In genomic region chr4:41885456-41885855, GRCh38 we compare ENCODE assay signal across 25 cellular contexts.
"Had no signal": no experiment of that assay in that cellular context is flagged by ENCODE, and none has a peak within 500 bp of the region (broad histone marks: within the 10 kb centered on the region; RNA-seq: fewer than 3 reads in every experiment).

No MANE protein-coding gene starts in this region.

- H3K27ac Mint-ChIP-seq: dendritic cell treated with granulocyte-macrophage colony-stimulating factor and Interleukin-4, amounts not matched to agents 40 ng/mL and 50 ng/mL, for 4 days; effector memory CD8-positive, alpha-beta T cell; endodermal cell; mesothelial cell of epicardium; naive thymus-derived CD8-positive, alpha-beta T cell had no signal

- H3K36me3 Mint-ChIP-seq: mesothelial cell of epicardium; naive B cell; naive thymus-derived CD8-positive, alpha-beta T cell had no signal

- H3K4me3 Mint-ChIP-seq: dendritic cell treated with granulocyte-macrophage colony-stimulating factor and Interleukin-4, amounts not matched to agents 40 ng/mL and 50 ng/mL, for 4 days; effector memory CD8-positive, alpha-beta T cell; endodermal cell; mesothelial cell of epicardium; naive B cell; naive thymus-derived CD8-positive, alpha-beta T cell had no signal

- H3K9me3 Mint-ChIP-seq: dendritic cell treated with granulocyte-macrophage colony-stimulating factor and Interleukin-4, amounts not matched to agents 40 ng/mL and 50 ng/mL, for 4 days; effector memory CD8-positive, alpha-beta T cell; endodermal cell; mesothelial cell of epicardium; naive thymus-derived CD8-positive, alpha-beta T cell had no signal

- H3K9me3 ChIP-seq: esophagus squamous epithelium, gastrocnemius medialis, heart right ventricle, left lung, lower lobe of right lung, mucosa of descending colon had no signal

- ATAC-seq: effector memory CD8-positive, alpha-beta T cell; esophagus mucosa; gastrocnemius medialis; heart right ventricle; left cardiac atrium; left lung; left ventricle myocardium superior; lower lobe of right lung; mucosa of descending colon; naive thymus-derived CD8-positive, alpha-beta T cell had no signal

- DNase-seq: cortex of kidney; effector CD8-positive, alpha-beta T cell; effector memory CD8-positive, alpha-beta T cell; endodermal cell; erythroblast; esophagus squamous epithelium; foreskin fibroblast; foreskin melanocyte; gastrocnemius medialis; glutamatergic neuron; head of caudate nucleus; heart right ventricle; hippocampal formation; left cardiac atrium; left lung; left ventricle myocardium superior; lower lobe of right lung; mesenchymal stem cell; mucosa of descending colon; naive B cell; naive thymus-derived CD8-positive, alpha-beta T cell had no signal

- H3K27ac ChIP-seq: epithelial cell of prostate, esophagus squamous epithelium, gastrocnemius medialis, heart right ventricle, left lung, lower lobe of right lung had no signal

- H3K36me3 ChIP-seq: esophagus squamous epithelium, gastrocnemius medialis, heart right ventricle, left lung, lower lobe of right lung had no signal

- H3K4me3 ChIP-seq: esophagus squamous epithelium, gastrocnemius medialis, heart right ventricle, left lung, lower lobe of right lung, mucosa of descending colon had no signal
